Comparison of ENCODE assay signal across 11 cellular contexts in genomic region chr2:116949249-116949648, GRCh38.
"Had no signal": no experiment of that assay in that cellular context is flagged by ENCODE, and none has a peak within 500 bp of the region (broad histone marks: within the 10 kb centered on the region; RNA-seq: fewer than 3 reads in every experiment).

No MANE protein-coding gene starts in this region.

- FAIRE-seq: H1, H54 had no signal

- H3K4me2 ChIP-seq: GM23338 had no signal

- H3K9me3 ChIP-seq: HAP-1 had no signal

- ATAC-seq: GM23338, HCT116 had no signal

- H3K27ac ChIP-seq: GM23248 had no signal

- DNase-seq: GM23248, GOT3, H7, H9, HCEC 1CT, HFFc6 had no signal

- H2AFZ ChIP-seq: GM23248, GM23338 had no signal

- H3K9ac ChIP-seq: GM23248 had no signal

- H3K4me3 ChIP-seq: GM23248, GM23338, HAP-1 had no signal

- H3K4me1 ChIP-seq: HAP-1 had no signal

- H3K36me3 ChIP-seq: HAP-1 had no signal
